8 cellular contexts compared by ENCODE assay signal in the genomic region with DNA sequence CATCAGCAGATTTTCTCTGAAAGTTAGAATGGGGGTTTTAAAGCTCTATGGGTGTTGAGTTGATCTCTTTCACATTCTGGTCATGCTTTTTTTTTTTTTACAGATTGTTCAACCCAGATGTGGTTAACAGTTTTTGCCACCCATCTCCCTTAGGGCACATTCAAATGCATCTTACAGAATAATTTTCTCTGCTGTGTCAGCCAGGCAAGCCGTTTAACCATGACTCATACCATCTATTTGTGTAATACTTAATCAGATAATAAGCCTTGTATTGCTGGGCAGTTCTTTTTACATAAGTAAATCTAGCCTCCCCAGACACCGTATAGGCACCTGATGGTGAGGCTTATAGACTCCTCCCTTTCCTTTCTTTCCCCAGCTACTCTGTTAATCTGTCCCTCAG.
DNase-seq lines count a peak whose midpoint lies in the region; ATAC-seq and TF ChIP-seq lines count a peak whose summit lies in the region.

No MANE protein-coding gene starts in this region.

- H3K27ac Mint-ChIP-seq in WTC11: peak overlapping the region; percentile 28
- no peak overlapping the region for H3K27ac Mint-ChIP-seq in stimulated activated memory B cell treated with anti-CD40 and anti-IgM and Interleukin-4, amounts not matched to agents 10 μg/mL and 1 μg/mL and 100 μg/mL, for 72 hours

- H3K36me3 Mint-ChIP-seq in WTC11: no peaks in the 10 kb centered on the region
- H3K36me3 Mint-ChIP-seq in stimulated activated memory B cell treated with anti-CD40 and anti-IgM and Interleukin-4, amounts not matched to agents 10 μg/mL and 1 μg/mL and 100 μg/mL, for 72 hours: no peaks in the 10 kb centered on the region

- no peak for TF ChIP-seq CTCF in WTC11 (IDR thresholded peaks at IDR 0.05)

- peaks cover 39% of the 10 kb centered on the region for H3K4me1 Mint-ChIP-seq in WTC11
- H3K4me1 Mint-ChIP-seq in stimulated activated memory B cell treated with anti-CD40 and anti-IgM and Interleukin-4, amounts not matched to agents 10 μg/mL and 1 μg/mL and 100 μg/mL, for 72 hours: peaks cover 21% of the 10 kb centered on the region

- in situ Hi-C loops in Caki2 (cut with HindIII; ENCODE audit: low pct_unique_long_range_greater_than_20kb, low sequenced_read_pairs): no loop called here

- H3K27me3 Mint-ChIP-seq in WTC11 (ENCODE audit: low read depth): no peaks in the 10 kb centered on the region
- no peaks in the 10 kb centered on the region for H3K27me3 Mint-ChIP-seq in stimulated activated memory B cell treated with anti-CD40 and anti-IgM and Interleukin-4, amounts not matched to agents 10 μg/mL and 1 μg/mL and 100 μg/mL, for 72 hours

- no peaks in the 10 kb centered on the region for H3K9me3 Mint-ChIP-seq in WTC11
- H3K9me3 Mint-ChIP-seq in stimulated activated memory B cell treated with anti-CD40 and anti-IgM and Interleukin-4, amounts not matched to agents 10 μg/mL and 1 μg/mL and 100 μg/mL, for 72 hours: no peaks in the 10 kb centered on the region

- H3K4me3 Mint-ChIP-seq in WTC11: no peak overlapping the region
- H3K4me3 Mint-ChIP-seq in stimulated activated memory B cell treated with anti-CD40 and anti-IgM and Interleukin-4, amounts not matched to agents 10 μg/mL and 1 μg/mL and 100 μg/mL, for 72 hours: no peak overlapping the region

- no peak for ATAC-seq in WTC11
- ATAC-seq in stimulated activated memory B cell treated with anti-CD40 and anti-IgM and Interleukin-4, amounts not matched to agents 10 μg/mL and 1 μg/mL and 100 μg/mL, for 72 hours: no peak
- ATAC-seq in HG02763 (IDR thresholded peaks at IDR 0.05; ENCODE audit: unreplicated experiment): no peak

- CTCF ChIA-PET in WTC11 (lab: Charles Lee): no interaction called here

- peak; percentile 86 for DNase-seq in Caki2 (ENCODE audit: low read depth)
- peak; percentile 34 for DNase-seq in HS-5 (ENCODE audit: low read depth)
- no peak for DNase-seq in WTC11 (ENCODE audit: low spot score)
- DNase-seq in kidney glomerular epithelial cell (lab: John Stamatoyannopoulos, UW): peak; percentile 52
- DNase-seq in NCI-H1694 treated with DMSO at 0.1 percent for 48 hours (lab: John Stamatoyannopoulos, UW): no peak
- no peak for DNase-seq in cerebellum (ENCODE audit: low spot score)

- POLR2A ChIA-PET in WTC11 (lab: Charles Lee): no interaction called here

TF ChIP-seq in WTC11, 78 proteins besides CTCF, POLR2A, EP300 and RAD21:
- no peak for TF ChIP-seq E2F4 (CRISPR knock-in tag; IDR thresholded peaks at IDR 0.05; ENCODE audit: borderline replicate concordance, low read depth)
- no peak for TF ChIP-seq ZNF396 (CRISPR knock-in tag; IDR thresholded peaks at IDR 0.05; ENCODE audit: borderline replicate concordance)
- TF ChIP-seq ZNF317 (CRISPR knock-in tag; IDR thresholded peaks at IDR 0.05; ENCODE audit: borderline replicate concordance, low read depth): no peak
- TF ChIP-seq NFATC4 (CRISPR knock-in tag; IDR thresholded peaks at IDR 0.05): no peak

Comparison
In these comparisons a context has a peak if more than half of its experiments do, and no peak if none do; other contexts are left out.
1. DNase-seq: peak in Caki2 (single experiment), HS-5 (single experiment) and kidney glomerular epithelial cell (single experiment); none in WTC11 (single experiment), NCI-H1694 treated with DMSO at 0.1 percent for 48 hours (single experiment) and cerebellum (single experiment).